Comparison of ENCODE assay signal across 9 cellular contexts in the genomic region with DNA sequence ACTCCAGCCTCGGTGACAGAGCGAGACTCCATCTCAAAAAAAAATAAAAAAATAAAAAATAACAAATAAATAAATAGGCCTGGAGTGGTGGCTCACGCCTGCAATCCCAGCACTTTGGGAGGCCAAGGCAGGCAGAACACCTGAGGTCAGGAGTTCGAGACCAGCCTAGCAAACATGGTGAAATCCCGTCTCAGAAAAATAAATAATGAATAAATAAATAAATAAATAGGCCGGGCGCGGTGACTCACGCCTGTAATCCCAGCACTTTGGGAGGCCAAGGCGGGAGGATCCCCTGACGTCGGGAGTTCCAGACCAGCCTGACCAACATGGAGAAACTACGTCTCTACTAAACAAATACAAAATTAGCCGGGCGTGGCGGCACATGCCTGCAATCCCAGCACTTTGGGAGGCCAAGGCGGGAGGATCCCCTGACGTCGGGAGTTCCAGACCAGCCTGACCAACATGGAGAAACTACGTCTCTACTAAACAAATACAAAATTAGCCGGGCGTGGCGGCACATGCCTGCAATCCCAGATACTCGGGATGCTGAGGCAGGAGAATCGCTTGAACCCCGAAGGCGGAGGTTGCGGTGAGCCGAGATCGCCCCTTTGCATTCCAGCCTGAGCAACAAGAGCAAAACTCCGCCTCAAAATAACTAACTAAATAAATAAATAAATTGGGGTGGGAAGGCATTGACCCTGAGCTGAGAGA. TPM values are rescaled to one million over a fixed set of nuclear protein-coding genes. Genes with fewer than 3 reads are reported as not detected.
DNase-seq lines count a peak whose midpoint lies in the region; ATAC-seq, FAIRE-seq and TF ChIP-seq lines count a peak whose summit lies in the region.
"Not testable (repeated sequence)": the region's sequence is repeated elsewhere in the genome, so short reads cannot be mapped to it uniquely, and the experiment has no call there.
"Had no signal": no experiment of that assay in that cellular context is flagged by ENCODE, and none has a peak within 500 bp of the region (broad histone marks: within the 10 kb centered on the region; RNA-seq: fewer than 3 reads in every experiment).

No MANE protein-coding gene starts in this region.

- DNase-seq in DND-41; SK-N-SH; astrocyte (ENCODE audit: low read depth); foreskin keratinocyte: not testable (repeated sequence)

- H2AFZ ChIP-seq in DND-41 (ENCODE audit: low read depth, low read length) (peak overlapping the region; percentile 85), SK-N-SH (ENCODE audit: low read depth) (0 out of 2 replicates have a peak overlapping the region, but pooled peaks have one; percentile 71)
- not testable (repeated sequence) for H2AFZ ChIP-seq in astrocyte (ENCODE audit: low read depth, low read length)

- H4K20me1 ChIP-seq in DND-41 (ENCODE audit: insufficient read depth, low read length) (peaks cover 12% of the 10 kb centered on the region; the same call in 1 of the 2 replicates), SK-N-SH (ENCODE audit: insufficient read depth) (peaks cover 36% of the 10 kb centered on the region), astrocyte (ENCODE audit: insufficient read depth, low read length) (peaks cover 41% of the 10 kb centered on the region)

- 79% methylated on average over 27 of the region's 31 CpGs for WGBS in SK-N-SH (ENCODE audit: low lambda C conversion rate)

- peak overlapping the region; percentile 89 for H3K9ac ChIP-seq in DND-41 (ENCODE audit: low read depth, low read length)
- H3K9ac ChIP-seq in SK-N-SH; astrocyte (ENCODE audit: low read length); stomach smooth muscle (ENCODE audit: low read length in 2 of 2): not testable (repeated sequence)

- peak overlapping the region; percentile 62; the same call in 1 of the 2 replicates for H3K27ac ChIP-seq in DND-41 (ENCODE audit: low read length)
- peak overlapping the region in 1 of 2 experiments; percentile 58; a peak in 2 of 4 replicates for H3K27ac ChIP-seq in SK-N-SH (ENCODE audit: low read depth in 2 of 2, low read length in 1 of 2)
- H3K27ac ChIP-seq in astrocyte (ENCODE audit: low read depth, low read length) = peak overlapping the region; percentile 99
- peak overlapping the region; percentile 99 for H3K27ac ChIP-seq in foreskin keratinocyte
- peak overlapping the region; percentile 100 for H3K27ac ChIP-seq in stomach smooth muscle (ENCODE audit: low read length)

- peaks cover 22% of the 10 kb centered on the region for H3F3A ChIP-seq in SK-N-SH (replicated peaks; ENCODE audit: insufficient read depth)

- peak overlapping the region; percentile 99 for H3K4me3 Mint-ChIP-seq in astrocyte (ENCODE audit: unreplicated experiment)
- peak overlapping the region; percentile 99 to 100 (median 99) for H3K4me3 Mint-ChIP-seq in nephron

- not testable (repeated sequence) for TF ChIP-seq EP300 in SK-N-SH (IDR thresholded peaks at IDR 0.05; ENCODE audit: borderline replicate concordance in 1 of 2, low read depth in 1 of 2, low read length in 1 of 2)

- peaks cover 20% of the 10 kb centered on the region for H3K36me3 Mint-ChIP-seq in astrocyte (ENCODE audit: low read depth, unreplicated experiment)
- H3K36me3 Mint-ChIP-seq in nephron (ENCODE audit: low read depth) = peaks cover 36% of the 10 kb centered on the region

- H3K9me3 ChIP-seq in DND-41 (ENCODE audit: insufficient read depth, low read length, severe bottlenecking); SK-N-SH; astrocyte (ENCODE audit: insufficient read depth, low read depth, low read length); stomach smooth muscle (ENCODE audit: control insufficient read depth in 2 of 2, low read length in 2 of 2): not testable (repeated sequence)

- H3K4me3 ChIP-seq in DND-41 (ENCODE audit: low read depth in 1 of 2, low read length in 2 of 2) (peak overlapping the region in 1 of 2 experiments; percentile 82; a peak in 2 of 4 replicates), astrocyte (ENCODE audit: insufficient read depth, low read depth, low read length) (peak overlapping the region; percentile 94), stomach smooth muscle (ENCODE audit: low read length in 2 of 2) (peak overlapping the region in 1 of 2 donors; percentile 100)
- H3K4me3 ChIP-seq in SK-N-SH (ENCODE audit: low read depth in 2 of 2, low read length in 1 of 2) = not testable (repeated sequence)

- not testable (repeated sequence) for TF ChIP-seq RAD21 in SK-N-SH (IDR thresholded peaks at IDR 0.05; ENCODE audit: low read length)

- H3K9me2 ChIP-seq in SK-N-SH = not testable (repeated sequence)

- peaks cover 24% of the 10 kb centered on the region for H3K79me2 ChIP-seq in DND-41 (ENCODE audit: insufficient read depth, low read length)
- H3K79me2 ChIP-seq in SK-N-SH (ENCODE audit: insufficient read depth) = peaks cover 44% of the 10 kb centered on the region
- peaks cover 55% of the 10 kb centered on the region for H3K79me2 ChIP-seq in astrocyte (ENCODE audit: insufficient read depth, low read length)

- H3K4me2 ChIP-seq in DND-41 (ENCODE audit: insufficient read depth, low read length) (peak overlapping the region; percentile 84), astrocyte (ENCODE audit: low read length) (peak overlapping the region; percentile 30)
- H3K4me2 ChIP-seq in SK-N-SH = not testable (repeated sequence)

- not testable (repeated sequence) for H3K27me3 Mint-ChIP-seq in astrocyte (ENCODE audit: low read depth, unreplicated experiment); nephron (ENCODE audit: low read depth)

- FAIRE-seq in astrocyte (lab: Jason Lieb, UNC) = not testable (repeated sequence)

- not testable (repeated sequence) for TF ChIP-seq CTCF in DND-41 (IDR thresholded peaks at IDR 0.05; ENCODE audit: borderline replicate concordance, extremely low read depth, low read length, poor library complexity, severe bottlenecking); SK-N-SH (IDR thresholded peaks at IDR 0.05); astrocyte (IDR thresholded peaks at IDR 0.05; ENCODE audit: insufficient read depth, low read depth, low read length); foreskin keratinocyte (conservative IDR thresholded peaks at IDR 0.05); nephron (IDR thresholded peaks at IDR 0.05; ENCODE audit: unreplicated experiment in 3 of 3)

- POLR2A ChIA-PET in SK-N-SH (lab: Yijun Ruan, JAX) = interaction anchor here (0.6 to 1.6 kb wide), 7 partner anchors 9 to 147 kb away, joined by 3 to 9 read pairs (median 6); partner anchors contain the start of genes BAX and NUCB1

- H3K36me3 ChIP-seq in DND-41 (ENCODE audit: insufficient read depth, low read length) = peaks cover 33% of the 10 kb centered on the region
- peaks cover 28 to 35% of the 10 kb centered on the region in 2 experiments for H3K36me3 ChIP-seq in SK-N-SH (replicated peaks in 1 of 2; ENCODE audit: control insufficient read depth in 1 of 2, insufficient read depth in 2 of 2, low read length in 1 of 2)
- peaks cover 25% of the 10 kb centered on the region for H3K36me3 ChIP-seq in astrocyte (ENCODE audit: insufficient read depth, low read length)
- peaks cover 16 to 20% of the 10 kb centered on the region in 2 donors for H3K36me3 ChIP-seq in stomach smooth muscle (ENCODE audit: control insufficient read depth in 2 of 2, insufficient read depth in 2 of 2, low read length in 2 of 2)

- not testable (repeated sequence) for ATAC-seq in DND-41 (ENCODE audit: insufficient read depth, low read depth); foreskin keratinocyte

- peaks cover 36% of the 10 kb centered on the region for H3K4me1 Mint-ChIP-seq in astrocyte (ENCODE audit: low read depth, unreplicated experiment)
- peaks cover 64% of the 10 kb centered on the region for H3K4me1 Mint-ChIP-seq in nephron

- peaks cover 36% of the 10 kb centered on the region for H3K4me1 ChIP-seq in DND-41 (ENCODE audit: insufficient read depth, low read length)
- H3K4me1 ChIP-seq in SK-N-SH (ENCODE audit: control insufficient read depth in 1 of 2, insufficient read depth in 2 of 2, low read depth in 1 of 2, low read length in 1 of 2) = peaks cover 15 to 48% of the 10 kb centered on the region in 2 experiments; a peak in 3 of 4 replicates
- peaks cover 36% of the 10 kb centered on the region for H3K4me1 ChIP-seq in astrocyte (ENCODE audit: insufficient read depth, low read length)
- H3K4me1 ChIP-seq in foreskin keratinocyte = peaks cover 22% of the 10 kb centered on the region
- peaks cover 54% of the 10 kb centered on the region for H3K4me1 ChIP-seq in stomach smooth muscle (ENCODE audit: control insufficient read depth, insufficient read depth, low read length)

- not testable (repeated sequence) for H3K9me3 Mint-ChIP-seq in astrocyte (ENCODE audit: unreplicated experiment); nephron

- H3K27ac Mint-ChIP-seq in astrocyte (ENCODE audit: unreplicated experiment) = not testable (repeated sequence)
- peak overlapping the region; percentile 98 to 100 (median 99) for H3K27ac Mint-ChIP-seq in nephron

- CTCF ChIA-PET in SK-N-SH (lab: Yijun Ruan, JAX) = interaction anchor here (1.0 to 1.7 kb wide), 2 partner anchors 35 to 99 kb away, joined by 3 to 10 read pairs; partner anchors contain the start of gene HSD17B14

- H3K27me3 ChIP-seq in DND-41 (ENCODE audit: insufficient read depth, low read length, poor library complexity) = peaks cover 11% of the 10 kb centered on the region
- H3K27me3 ChIP-seq in SK-N-SH (ENCODE audit: insufficient read depth); astrocyte (ENCODE audit: insufficient read depth, low read length); foreskin keratinocyte; stomach smooth muscle (ENCODE audit: control insufficient read depth in 1 of 2, insufficient read depth in 2 of 2, low read length in 2 of 2): not testable (repeated sequence)

RNA-seq across cellular contexts. Expression of gene PPP1R15A, which starts 0.6 kb away (rescaled TPM):
- polyA plus RNA-seq in SK-N-SH (2012; rRNA removed) = 62.3 and 73.7 TPM in 2 replicates
- polyA plus RNA-seq in SK-N-SH (2012; cell fraction: cytosol; rRNA removed) = 63.6 and 64.3 TPM in 2 replicates
- 89.1 and 95.9 TPM in 2 replicates for polyA plus RNA-seq in SK-N-SH (2012; cell fraction: nucleus; rRNA removed)
- 39.5 and 53.2 TPM in 2 replicates for total RNA-seq in astrocyte
- 39.3 and 41.1 TPM in 2 replicates for total RNA-seq in foreskin keratinocyte
- 36.4 and 37.8 TPM in 2 replicates for polyA plus RNA-seq in foreskin keratinocyte

RNA-seq across cellular contexts. Expression of gene PLEKHA4, which starts 3.2 kb away (rescaled TPM):
- polyA plus RNA-seq in SK-N-SH (2012; rRNA removed) (4.7 and 5.6 TPM in 2 replicates), foreskin keratinocyte (8.5 and 9.2 TPM in 2 replicates)
- 2.6 and 3.4 TPM in 2 replicates for polyA plus RNA-seq in SK-N-SH (2012; cell fraction: cytosol; rRNA removed)
- 9.9 and 18.4 TPM in 2 replicates for polyA plus RNA-seq in SK-N-SH (2012; cell fraction: nucleus; rRNA removed)
- total RNA-seq in astrocyte (27.5 and 32.8 TPM in 2 replicates), foreskin keratinocyte (6.3 and 7.4 TPM in 2 replicates)

RNA-seq across cellular contexts. Expression of gene TULP2, which starts 26.9 kb away (rescaled TPM):
- 0.03 and 0.08 TPM in 2 replicates for polyA plus RNA-seq in SK-N-SH (2012; rRNA removed)
- polyA plus RNA-seq in SK-N-SH (2012; cell fraction: cytosol; rRNA removed) = 0.01 and 0.04 TPM in 2 replicates
- polyA plus RNA-seq in SK-N-SH (2012; cell fraction: nucleus; rRNA removed) = 0.02 and 0.25 TPM in 2 replicates
- total RNA-seq in astrocyte = not detected in 2 replicates
- not detected in 2 replicates for total RNA-seq in foreskin keratinocyte
- 0.09 TPM in 1 of 2 replicates, not detected in the other for polyA plus RNA-seq in foreskin keratinocyte
- total RNA-seq: HT1080, left ventricle myocardium superior had no signal
- polyA plus RNA-seq: aorta had no signal

RNA-seq across cellular contexts. Expression of gene NUCB1, which starts 28.5 kb away (rescaled TPM):
- polyA plus RNA-seq in SK-N-SH (2012; rRNA removed) (259 and 397 TPM in 2 replicates), foreskin keratinocyte (100 and 115 TPM in 2 replicates)
- 165 and 222 TPM in 2 replicates for polyA plus RNA-seq in SK-N-SH (2012; cell fraction: cytosol; rRNA removed)
- polyA plus RNA-seq in SK-N-SH (2012; cell fraction: nucleus; rRNA removed) = 315 and 460 TPM in 2 replicates
- total RNA-seq in astrocyte (164 and 189 TPM in 2 replicates), foreskin keratinocyte (106 and 118 TPM in 2 replicates)

RNA-seq across cellular contexts. Expression of gene HSD17B14, which starts 35.3 kb away (rescaled TPM):
- polyA plus RNA-seq in SK-N-SH (2012; rRNA removed) = 27.9 and 29.7 TPM in 2 replicates
- 15.9 and 18.2 TPM in 2 replicates for polyA plus RNA-seq in SK-N-SH (2012; cell fraction: cytosol; rRNA removed)
- 48.3 and 48.4 TPM in 2 replicates for polyA plus RNA-seq in SK-N-SH (2012; cell fraction: nucleus; rRNA removed)
- total RNA-seq in astrocyte = 8.2 and 9.7 TPM in 2 replicates
- 4.0 and 4.4 TPM in 2 replicates for total RNA-seq in foreskin keratinocyte
- 7.6 and 9.6 TPM in 2 replicates for polyA plus RNA-seq in foreskin keratinocyte
- total RNA-seq: HT1080 had no signal
